31 cellular contexts compared by ENCODE assay signal in genomic region chr1:46516551-46516950, GRCh38. TPM values are rescaled to one million over a fixed set of nuclear protein-coding genes. Genes with fewer than 3 reads are reported as not detected.
DNase-seq lines count a peak whose midpoint lies in the region; ATAC-seq, FAIRE-seq and TF ChIP-seq lines count a peak whose summit lies in the region.
"Had no signal": no experiment of that assay in that cellular context is flagged by ENCODE, and none has a peak within 500 bp of the region (broad histone marks: within the 10 kb centered on the region; RNA-seq: fewer than 3 reads in every experiment).

No MANE protein-coding gene starts in this region.

- H4K91ac ChIP-seq in H1 (replicated peaks; ENCODE audit: insufficient read length, low read length): peak overlapping the region; percentile 39

- H4K5ac ChIP-seq in H1 (ENCODE audit: insufficient read length, low read depth, low read length): no peak overlapping the region

- no peak overlapping the region for H3K4me3 Mint-ChIP-seq in MCF 10A (ENCODE audit: unreplicated experiment)
- H3K4me3 Mint-ChIP-seq: activated naive CD8-positive, alpha-beta T cell treated with anti-CD3 and anti-CD28 coated beads, Interleukin-2, amount 50 U/mL, for 24 hours; CD8-positive, alpha-beta T cell; dendritic cell treated with granulocyte-macrophage colony-stimulating factor and Interleukin-4, amounts not matched to agents 40 ng/mL and 50 ng/mL, for 4 days; natural killer cell treated with Interleukin-12 subunit alpha and Interleukin-12 subunit beta and Interleukin-15 and Interleukin-18, amount 100 ng/mL, for 72 hours had no signal

- H3K36me3 ChIP-seq in mammary epithelial cell (ENCODE audit: insufficient read depth, low read length): no peaks in the 10 kb centered on the region
- no peaks in the 10 kb centered on the region for H3K36me3 ChIP-seq in H1 (ENCODE audit: control insufficient read depth in 2 of 4, insufficient read depth in 4 of 4, low read length in 3 of 4)
- H3K36me3 ChIP-seq in mucosa of descending colon (ENCODE audit: low read depth): no peaks in the 10 kb centered on the region
- H3K36me3 ChIP-seq in Karpas-422 (ENCODE audit: insufficient read depth, low read length): no peaks in the 10 kb centered on the region
- H3K36me3 ChIP-seq: esophagus squamous epithelium, heart right ventricle, right atrium auricular region had no signal

- H3K14ac ChIP-seq in H1 (ENCODE audit: insufficient read length): no peak overlapping the region

- FAIRE-seq in H1 (lab: Jason Lieb, UNC): no peak
- FAIRE-seq: A204.1, endometrium had no signal

- no peak overlapping the region for H2BK120ac ChIP-seq in H1 (replicated peaks; ENCODE audit: low read depth, low read length)

- peak overlapping the region; percentile 40; the same call in 1 of the 2 replicates for H2BK20ac ChIP-seq in H1 (ENCODE audit: low read length)

- H2AFZ ChIP-seq in mammary epithelial cell (ENCODE audit: low read depth, low read length): peak overlapping the region; percentile 54
- H2AFZ ChIP-seq in H1 (ENCODE audit: low read length): no peak overlapping the region
- no peak overlapping the region for H2AFZ ChIP-seq in Karpas-422 (ENCODE audit: low read length)

- H3K4me1 Mint-ChIP-seq in MCF 10A (ENCODE audit: insufficient read depth, unreplicated experiment): peaks cover 32% of the 10 kb centered on the region

- no peaks in the 10 kb centered on the region for H3K23me2 ChIP-seq in H1 (ENCODE audit: low read depth, low read length)

- no peak overlapping the region for H3K4me3 ChIP-seq in mammary epithelial cell (replicated peaks in 1 of 3; ENCODE audit: insufficient read depth in 1 of 3, low read depth in 2 of 3, low read length in 3 of 3)
- peak overlapping the region in 3 of 4 experiments; percentile 8 to 19 (median 19); a peak in 2 of 8 replicates for H3K4me3 ChIP-seq in H1 (ENCODE audit: extremely low read depth in 1 of 4, insufficient read depth in 2 of 4, low read depth in 3 of 4, low read length in 4 of 4)
- no peak overlapping the region for H3K4me3 ChIP-seq in mucosa of descending colon
- no peak overlapping the region for H3K4me3 ChIP-seq in Karpas-422 (ENCODE audit: low read length)
- H3K4me3 ChIP-seq: esophagus squamous epithelium, heart right ventricle, right atrium auricular region had no signal

- no peaks in the 10 kb centered on the region for H3K36me3 Mint-ChIP-seq in MCF 10A (ENCODE audit: insufficient read depth, unreplicated experiment)
- H3K36me3 Mint-ChIP-seq: CD8-positive, alpha-beta T cell; natural killer cell treated with Interleukin-12 subunit alpha and Interleukin-12 subunit beta and Interleukin-15 and Interleukin-18, amount 100 ng/mL, for 72 hours had no signal

- peak overlapping the region; percentile 38; the same call in 1 of the 2 replicates for H2BK5ac ChIP-seq in H1 (ENCODE audit: low read depth, low read length)

- peak overlapping the region; percentile 21; the same call in 1 of the 2 replicates for H2BK15ac ChIP-seq in H1 (ENCODE audit: low read length)

- H4K20me1 ChIP-seq in mammary epithelial cell (ENCODE audit: insufficient read depth, low read length) (no peaks in the 10 kb centered on the region), H1 (replicated peaks in 1 of 2; ENCODE audit: control insufficient read depth in 1 of 2, insufficient read depth in 2 of 2, low read length in 2 of 2) (peaks cover 0 to 2% of the 10 kb centered on the region in 2 experiments), Karpas-422 (ENCODE audit: insufficient read depth, low read depth, low read length) (no peaks in the 10 kb centered on the region)

- H3K79me1 ChIP-seq in H1 (ENCODE audit: low read depth, low read length): no peaks in the 10 kb centered on the region

- H3K23ac ChIP-seq in H1 (ENCODE audit: insufficient read length): no peak overlapping the region

- no peak for DNase-seq in mammary epithelial cell
- DNase-seq in MCF 10A (ENCODE audit: unreplicated experiment): no peak
- DNase-seq in H1 (ENCODE audit: low read depth in 1 of 2, low spot score in 2 of 2): peak in 1 of 2 experiments; percentile 46
- no peak for DNase-seq in mucosa of descending colon
- DNase-seq in NOMO-1 treated with DMSO at 0.1 percent for 48 hours (lab: John Stamatoyannopoulos, UW; ENCODE audit: unreplicated experiment): no peak
- no peak for DNase-seq in Karpas-422
- DNase-seq in effector CD8-positive, alpha-beta T cell (lab: John Stamatoyannopoulos, UW): no peak
- DNase-seq in NCI-H446 treated with DMSO at 0.1 percent for 48 hours (lab: John Stamatoyannopoulos, UW): no peak
- DNase-seq: activated CD4-positive, alpha-beta T cell treated with anti-CD3 and anti-CD28 coated beads, Interleukin-2, amount 50 U/mL, for 1 hour; activated naive CD8-positive, alpha-beta T cell treated with anti-CD3 and anti-CD28 coated beads, Interleukin-2, amount 50 U/mL, for 24 hours; activated T-cell treated with anti-CD3 and anti-CD28 coated beads, Interleukin-2, amount 50 U/mL, for 48 hours; caudate nucleus; CD8-positive, alpha-beta T cell; DMS 273 treated with DMSO at 0.1 percent for 48 hours; esophagus squamous epithelium; foreskin melanocyte; GOT3; heart right ventricle; NCI-H2227 treated with DMSO at 0.1 percent for 48 hours; NCI-H748 treated with DMSO at 0.1 percent for 48 hours; SK-N-SH had no signal

- H3K4me1 ChIP-seq in mammary epithelial cell (ENCODE audit: insufficient read depth, low read length) (peaks cover 28% of the 10 kb centered on the region), H1 (replicated peaks in 1 of 4; ENCODE audit: control insufficient read depth in 3 of 4, insufficient read depth in 4 of 4, low read length in 3 of 4) (peaks cover 19 to 42% (median 30%) of the 10 kb centered on the region in 4 experiments), mucosa of descending colon (ENCODE audit: low read depth) (peaks cover 8% of the 10 kb centered on the region), Karpas-422 (ENCODE audit: low read length) (no peaks in the 10 kb centered on the region)
- H3K4me1 ChIP-seq: heart right ventricle, right atrium auricular region had no signal

- no peaks in the 10 kb centered on the region for H3K9me2 ChIP-seq in Karpas-422 (replicated peaks; ENCODE audit: insufficient read depth, low read length)
- H3K9me2 ChIP-seq: SK-N-SH had no signal

- H3K4me2 ChIP-seq in mammary epithelial cell (ENCODE audit: insufficient read depth, low read depth, low read length) (peak overlapping the region; percentile 3), H1 (ENCODE audit: insufficient read depth in 1 of 2, low read depth in 2 of 2, low read length in 2 of 2) (peak overlapping the region; percentile 46 to 60), Karpas-422 (ENCODE audit: low read depth, low read length, poor library complexity, severe bottlenecking) (no peak overlapping the region)
- H3K4me2 ChIP-seq: SK-N-SH had no signal

- H3K9me3 Mint-ChIP-seq in MCF 10A (ENCODE audit: unreplicated experiment): no peaks in the 10 kb centered on the region
- H3K9me3 Mint-ChIP-seq: activated naive CD8-positive, alpha-beta T cell treated with anti-CD3 and anti-CD28 coated beads, Interleukin-2, amount 50 U/mL, for 24 hours; CD8-positive, alpha-beta T cell; dendritic cell treated with granulocyte-macrophage colony-stimulating factor and Interleukin-4, amounts not matched to agents 40 ng/mL and 50 ng/mL, for 4 days; natural killer cell treated with Interleukin-12 subunit alpha and Interleukin-12 subunit beta and Interleukin-15 and Interleukin-18, amount 100 ng/mL, for 72 hours had no signal

- in situ Hi-C loops in mammary epithelial cell (cut with MboI; ENCODE audit: low sequenced_read_pairs in 2 of 2): no loop called here

- peak overlapping the region; percentile 30; the same call in 1 of the 2 replicates for H2BK12ac ChIP-seq in H1 (ENCODE audit: low read depth, low read length)

- no peak overlapping the region for H3K56ac ChIP-seq in H1 (replicated peaks; ENCODE audit: insufficient read length, low read depth, low read length)

- no peak overlapping the region for H3K27ac Mint-ChIP-seq in MCF 10A (ENCODE audit: low read depth, unreplicated experiment)
- H3K27ac Mint-ChIP-seq: activated naive CD8-positive, alpha-beta T cell treated with anti-CD3 and anti-CD28 coated beads, Interleukin-2, amount 50 U/mL, for 24 hours; CD8-positive, alpha-beta T cell; dendritic cell treated with granulocyte-macrophage colony-stimulating factor and Interleukin-4, amounts not matched to agents 40 ng/mL and 50 ng/mL, for 4 days; natural killer cell treated with Interleukin-12 subunit alpha and Interleukin-12 subunit beta and Interleukin-15 and Interleukin-18, amount 100 ng/mL, for 72 hours had no signal

- peak overlapping the region; percentile 34 for H3K18ac ChIP-seq in H1 (ENCODE audit: extremely low read depth, low read length)

- no peak overlapping the region for H2AK5ac ChIP-seq in H1 (ENCODE audit: low read depth, low read length)

- TF ChIP-seq POLR2A in H1 (IDR thresholded peaks at IDR 0.05; ENCODE audit: control extremely low read depth in 1 of 2, low read depth in 2 of 2, low read length in 2 of 2): no peak

- POLR2A ChIA-PET in MCF 10A (lab: Yijun Ruan, JAX): interaction anchor here (1.0 kb wide), 1 partner anchor 8 kb away, joined by 3 read pairs; no protein-coding TSS in a partner anchor
- POLR2A ChIA-PET in H1 (lab: Charles Lee; ENCODE audit: partially characterized antibody): interaction anchor here (1.1 to 1.4 kb wide), 3 partner anchors 9 to 17 kb away, joined by 3 to 4 read pairs (median 3); no protein-coding TSS in a partner anchor

- dilution Hi-C loops in mammary epithelial cell (cut with HindIII; ENCODE audit: low sequenced_read_pairs): no loop called here

- CTCF ChIA-PET in mammary epithelial cell (lab: Charles Lee; ENCODE audit: low non-redundant PET): interaction anchor here (0.7 kb wide), 1 partner anchor 17 kb away, joined by 5 read pairs; no protein-coding TSS in a partner anchor
- CTCF ChIA-PET in MCF 10A (lab: Yijun Ruan, JAX): interaction anchor here (0.6 to 1.6 kb wide), 4 partner anchors 10 to 39 kb away, joined by 3 to 7 read pairs (median 6); no protein-coding TSS in a partner anchor
- CTCF ChIA-PET in H1 (lab: Charles Lee; ENCODE audit: partially characterized antibody): interaction anchor here (1.1 to 18.9 kb wide), 12 partner anchors 14 to 103 kb away, joined by 3 to 287 read pairs (median 6); partner anchors contain the start of gene DMBX1

- no peak overlapping the region for H3K4ac ChIP-seq in H1 (replicated peaks; ENCODE audit: insufficient read length, low read depth, low read length)

- H3K27ac ChIP-seq in mammary epithelial cell (ENCODE audit: insufficient read depth, low read depth, low read length): no peak overlapping the region
- no peak overlapping the region for H3K27ac ChIP-seq in H1 (ENCODE audit: low read depth, low read length)
- no peak overlapping the region for H3K27ac ChIP-seq in Karpas-422 (ENCODE audit: low read length)
- H3K27ac ChIP-seq: heart right ventricle, right atrium auricular region had no signal

- H3K9me3 ChIP-seq in mammary epithelial cell (replicated peaks; ENCODE audit: insufficient read depth, low read length): no peaks in the 10 kb centered on the region
- H3K9me3 ChIP-seq in H1 (ENCODE audit: insufficient read depth in 2 of 2, low read depth in 1 of 2, low read length in 1 of 2): no peaks in the 10 kb centered on the region
- H3K9me3 ChIP-seq in mucosa of descending colon: no peaks in the 10 kb centered on the region
- H3K9me3 ChIP-seq in Karpas-422 (ENCODE audit: low read length): no peaks in the 10 kb centered on the region
- H3K9me3 ChIP-seq: esophagus squamous epithelium, heart right ventricle, right atrium auricular region, SK-N-SH had no signal

- H3K27me3 Mint-ChIP-seq in MCF 10A (ENCODE audit: insufficient read depth, unreplicated experiment): no peaks in the 10 kb centered on the region

- H3K79me2 ChIP-seq in mammary epithelial cell (ENCODE audit: insufficient read depth, low read length): no peaks in the 10 kb centered on the region
- H3K79me2 ChIP-seq in H1 (ENCODE audit: control insufficient read depth in 1 of 2, insufficient read depth in 2 of 2, low read length in 2 of 2): no peaks in the 10 kb centered on the region
- no peaks in the 10 kb centered on the region for H3K79me2 ChIP-seq in Karpas-422 (ENCODE audit: low read length)

- H4K8ac ChIP-seq in H1 (ENCODE audit: extremely low read depth, insufficient read depth, low read length): no peak overlapping the region

- TF ChIP-seq CTCF in mammary epithelial cell (conservative IDR thresholded peaks at IDR 0.05 in 1 of 2, IDR thresholded peaks at IDR 0.05 in 1 of 2; ENCODE audit: extremely low read depth in 1 of 2, insufficient read depth in 1 of 2, low read depth in 1 of 2, low read length in 2 of 2) (no peak), MCF 10A (IDR thresholded peaks at IDR 0.05; ENCODE audit: unreplicated experiment) (no peak), H1 (IDR thresholded peaks at IDR 0.05; ENCODE audit: control extremely low read depth in 1 of 3, insufficient read depth in 1 of 3, low read depth in 1 of 3, low read length in 3 of 3) (no peak), mucosa of descending colon (IDR thresholded peaks at IDR 0.05) (no peak)

- BruUV-seq in mammary epithelial cell (replicated peaks; lab: Mats Ljungman, UMichigan) (no TSS peak), MCF 10A (replicated peaks; lab: Mats Ljungman, UMichigan) (no TSS peak)

- ATAC-seq in mucosa of descending colon: peak; percentile 1
- ATAC-seq: activated naive CD8-positive, alpha-beta T cell treated with anti-CD3 and anti-CD28 coated beads, Interleukin-2, amount 50 U/mL, for 24 hours; CD8-positive, alpha-beta T cell; heart right ventricle; natural killer cell treated with Interleukin-12 subunit alpha and Interleukin-12 subunit beta and Interleukin-15 and Interleukin-18, amount 100 ng/mL, for 72 hours had no signal

- no peak for TF ChIP-seq EP300 in H1 (IDR thresholded peaks at IDR 0.05; ENCODE audit: borderline replicate concordance in 1 of 2, low read depth in 2 of 2, low read length in 2 of 2)

- intact Hi-C loops in mammary epithelial cell (cut with micrococcal nuclease) (no loop called here), MCF 10A (cut with micrococcal nuclease) (no loop called here), mucosa of descending colon (cut with DNase I, micrococcal nuclease) (no loop called here)

- 14% methylated on average over 8 of the region's 8 CpGs for WGBS in mammary epithelial cell (ENCODE audit: low coverage, missing lambda C conversion rate)
- WGBS in H1 (ENCODE audit: extremely low coverage in 1 of 2, insufficient coverage in 1 of 2, insufficient read length in 1 of 2, insufficient replicate concordance in 2 of 2, low coverage in 1 of 2, low lambda C conversion rate in 2 of 2, missing lambda C conversion rate in 1 of 2), 2 experiments: 44% methylated on average over 8 of the region's 8 CpGs; no CpG with 5 or more reads in 1 of the 2 experiments

- no peak for TF ChIP-seq RAD21 in H1 (IDR thresholded peaks at IDR 0.05 in 1 of 2, conservative IDR thresholded peaks at IDR 0.05 in 1 of 2; ENCODE audit: low read depth in 2 of 2, low read length in 2 of 2)

- no peak overlapping the region for H3K9ac ChIP-seq in mammary epithelial cell (ENCODE audit: insufficient read depth, low read length)
- no peak overlapping the region for H3K9ac ChIP-seq in H1 (replicated peaks in 1 of 4; ENCODE audit: extremely low read depth in 1 of 4, low read depth in 3 of 4, low read length in 3 of 4)
- no peak overlapping the region for H3K9ac ChIP-seq in Karpas-422 (ENCODE audit: low read length)
- H3K9ac ChIP-seq: SK-N-SH had no signal

- no peaks in the 10 kb centered on the region for H3K27me3 ChIP-seq in mammary epithelial cell (ENCODE audit: insufficient read depth, low read length)
- H3K27me3 ChIP-seq in H1 (replicated peaks in 1 of 4; ENCODE audit: control insufficient read depth in 3 of 4, extremely low read depth in 1 of 4, insufficient read depth in 3 of 4, low read length in 3 of 4): peaks cover 0 to 23% (median 9%) of the 10 kb centered on the region in 4 experiments; a peak in 4 of 7 replicates
- H3K27me3 ChIP-seq in Karpas-422 (ENCODE audit: low read length): no peaks in the 10 kb centered on the region
- H3K27me3 ChIP-seq: right atrium auricular region had no signal

RNA-seq across cellular contexts. Expression of gene DMBX1, which starts 26.9 kb away (rescaled TPM):
- total RNA-seq in mammary epithelial cell (not detected), MCF 10A (2022) (not detected in 2 replicates), mucosa of descending colon (not detected)
- polyA plus RNA-seq in mammary epithelial cell (not detected), H1 (2011; rRNA removed) (0.23 and 0.36 TPM in 2 replicates)
- not detected for polyA minus RNA-seq in mammary epithelial cell
- total RNA-seq in H1 (2021; fragmentation: NEBNext Ultra II Directional; extraction: Animal tissue kit (Norgen Biotek cat#: 25700)): 0.30 TPM in 1 of 2 replicates, not detected in the other
- polyA plus RNA-seq in H1 (2011; cell fraction: cytosol; rRNA removed): 0.26 TPM
- polyA plus RNA-seq in H1 (2011; cell fraction: nucleus; rRNA removed): 0.53 TPM
- polyA plus RNA-seq in H1 (2012, experiment 1 of 2): 0.24 to 0.30 TPM (median 0.27 TPM) in 4 replicates
- 0.12 TPM for polyA plus RNA-seq in H1 (2012, experiment 2 of 2)
- polyA plus RNA-seq in H1 (2013, experiment 1 of 2): 0.06 TPM
- polyA plus RNA-seq in H1 (2013, experiment 2 of 2): 0.09 TPM
- 0.07 and 0.41 TPM in 2 replicates for polyA minus RNA-seq in H1 (2011; rRNA and poly(A)+ RNA removed)
- 0.51 TPM for polyA minus RNA-seq in H1 (2011; cell fraction: cytosol; rRNA and poly(A)+ RNA removed)
- 0.20 TPM for polyA minus RNA-seq in H1 (2011; cell fraction: nucleus; rRNA and poly(A)+ RNA removed)
- total RNA-seq in Karpas-422 (2014; rRNA removed; shearing (Covaris generic); ENCODE audit: low replicate concordance): not detected in 2 replicates
- total RNA-seq: CD8-positive, alpha-beta T cell; esophagus squamous epithelium; heart right ventricle; liver; M059J; osteocyte; right atrium auricular region; ureter had no signal
- polyA plus RNA-seq: heart right ventricle, liver, SK-N-SH had no signal

RNA-seq across cellular contexts. Expression of gene KNCN, which starts 34.9 kb away (rescaled TPM):
- not detected for total RNA-seq in mammary epithelial cell
- not detected for polyA plus RNA-seq in mammary epithelial cell
- not detected for polyA minus RNA-seq in mammary epithelial cell
- not detected in 2 replicates for total RNA-seq in MCF 10A (2022)
- not detected in 2 replicates for total RNA-seq in H1 (2021; fragmentation: NEBNext Ultra II Directional; extraction: Animal tissue kit (Norgen Biotek cat#: 25700))
- not detected in 2 replicates for polyA plus RNA-seq in H1 (2011; rRNA removed)
- polyA plus RNA-seq in H1 (2011; cell fraction: cytosol; rRNA removed): not detected
- not detected for polyA plus RNA-seq in H1 (2011; cell fraction: nucleus; rRNA removed)
- polyA plus RNA-seq in H1 (2012, experiment 1 of 2): not detected in 4 replicates
- not detected for polyA plus RNA-seq in H1 (2012, experiment 2 of 2)
- not detected for polyA plus RNA-seq in H1 (2013, experiment 1 of 2)
- not detected for polyA plus RNA-seq in H1 (2013, experiment 2 of 2)
- polyA minus RNA-seq in H1 (2011; rRNA and poly(A)+ RNA removed): not detected in 2 replicates
- not detected for polyA minus RNA-seq in H1 (2011; cell fraction: cytosol; rRNA and poly(A)+ RNA removed)
- not detected for polyA minus RNA-seq in H1 (2011; cell fraction: nucleus; rRNA and poly(A)+ RNA removed)
- total RNA-seq in mucosa of descending colon: not detected
- not detected in 2 replicates for total RNA-seq in Karpas-422 (2014; rRNA removed; shearing (Covaris generic); ENCODE audit: low replicate concordance)
- total RNA-seq: CD8-positive, alpha-beta T cell; esophagus squamous epithelium; heart right ventricle; liver; M059J; natural killer cell treated with Interleukin-12 subunit alpha and Interleukin-12 subunit beta and Interleukin-15 and Interleukin-18, amount 100 ng/mL, for 72 hours; osteocyte; right atrium auricular region; T-helper 2 cell treated with Interferon-gamma antibody and Interleukin-4, amounts not matched to agents 100 ng/mL and 5 ng/mL, for 36 hours; ureter had no signal
- polyA plus RNA-seq: heart right ventricle, liver, SK-N-SH had no signal

Comparison
In these comparisons a context has a peak if more than half of its experiments do, and no peak if none do; other contexts are left out.
1. H3K4me3 ChIP-seq: peak in H1 (3 of 4); none in mammary epithelial cell (0 of 3), mucosa of descending colon (single experiment) and Karpas-422 (single experiment).